20 cellular contexts compared by ENCODE assay signal in the genomic region with DNA sequence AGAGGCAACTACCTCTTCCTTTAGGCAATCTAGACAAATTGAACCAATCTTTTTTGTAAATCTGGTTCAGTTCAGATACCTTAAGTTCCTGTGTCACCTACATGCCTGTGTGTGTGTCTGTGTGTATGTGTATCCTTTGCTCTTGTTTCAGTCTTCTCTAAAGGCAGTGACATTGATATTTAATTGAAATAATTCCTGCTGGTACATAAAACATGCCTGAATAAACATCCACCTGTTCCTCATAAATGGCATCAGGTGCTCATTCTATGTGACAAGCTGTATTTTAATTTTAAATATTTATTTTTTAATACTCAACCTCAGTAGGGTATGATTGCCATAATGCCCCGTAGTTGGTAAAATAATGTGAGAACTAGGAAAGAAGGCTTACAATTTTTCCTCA.
DNase-seq lines count a peak whose midpoint lies in the region; ATAC-seq and TF ChIP-seq lines count a peak whose summit lies in the region.
"Had no signal": no experiment of that assay in that cellular context is flagged by ENCODE, and none has a peak within 500 bp of the region (broad histone marks: within the 10 kb centered on the region; RNA-seq: fewer than 3 reads in every experiment).

No MANE protein-coding gene starts in this region.

- 91% methylated on average over 1 of the region's 1 CpG for WGBS in esophagus muscularis mucosa

- intact Hi-C loops in esophagus muscularis mucosa (cut with DNase I): no loop called here

- no peaks in the 10 kb centered on the region for H3K4me1 ChIP-seq in esophagus muscularis mucosa
- H3K4me1 ChIP-seq: BLaER1, Caco-2, HAP-1 had no signal

- no peaks in the 10 kb centered on the region for H3K36me3 ChIP-seq in esophagus muscularis mucosa
- H3K36me3 ChIP-seq: BLaER1, HAP-1 had no signal

- DNase-seq in NCI-H146 (lab: John Stamatoyannopoulos, UW): peak; percentile 19
- DNase-seq in NCI-H146 treated with DMSO at 0.1 percent for 48 hours (lab: John Stamatoyannopoulos, UW; ENCODE audit: unreplicated experiment): no peak
- peak; percentile 59 to 62 for DNase-seq in NCI-H1930 (lab: John Stamatoyannopoulos, UW)
- peak; percentile 63 for DNase-seq in cerebellar cortex (ENCODE audit: low spot score)
- no peak for DNase-seq in esophagus muscularis mucosa (ENCODE audit: extremely low spot score)
- no peak for DNase-seq in activated effector memory CD4-positive, alpha-beta T cell treated with Interleukin-2 at 50 U/mL for 16 hours
- DNase-seq: Caco-2; CD4-positive, CD25-positive, alpha-beta regulatory T cell; CD8-positive, alpha-beta T cell; DMS 273 treated with DMSO at 0.1 percent for 48 hours; DMS79; EL; GF-D8; GOT3; HFFc6 had no signal

- H3K27me3 ChIP-seq in esophagus muscularis mucosa: no peaks in the 10 kb centered on the region
- H3K27me3 ChIP-seq: BLaER1 had no signal

- TF ChIP-seq CTCF in esophagus muscularis mucosa (IDR thresholded peaks at IDR 0.05): no peak

- no peak for TF ChIP-seq POLR2A in esophagus muscularis mucosa (IDR thresholded peaks at IDR 0.05; ENCODE audit: low read depth)

- H3K27ac ChIP-seq in esophagus muscularis mucosa (replicated peaks in 1 of 4): no peak overlapping the region
- H3K27ac ChIP-seq: 22Rv1, BLaER1, C4-2B had no signal

- no peak overlapping the region for H3K4me3 ChIP-seq in esophagus muscularis mucosa
- H3K4me3 ChIP-seq: BLaER1, HAP-1 had no signal

- ATAC-seq in HG02763 (IDR thresholded peaks at IDR 0.05; ENCODE audit: unreplicated experiment): no peak
- ATAC-seq: CD8-positive, alpha-beta T cell had no signal

- no peak for TF ChIP-seq EP300 in esophagus muscularis mucosa (IDR thresholded peaks at IDR 0.05)

- no peaks in the 10 kb centered on the region for H3K9me3 ChIP-seq in esophagus muscularis mucosa
- H3K9me3 ChIP-seq: BLaER1, Caco-2, HAP-1 had no signal

Comparison
In these comparisons a context has a peak if more than half of its experiments do, and no peak if none do; other contexts are left out.
1. DNase-seq: peak in NCI-H146 (single experiment), NCI-H1930 (2 of 2) and cerebellar cortex (single experiment); none in NCI-H146 treated with DMSO at 0.1 percent for 48 hours (single experiment), esophagus muscularis mucosa (single experiment) and activated effector memory CD4-positive, alpha-beta T cell treated with Interleukin-2 at 50 U/mL for 16 hours (single experiment).